ENCODE assay signal across 1 cellular context in the genomic region with DNA sequence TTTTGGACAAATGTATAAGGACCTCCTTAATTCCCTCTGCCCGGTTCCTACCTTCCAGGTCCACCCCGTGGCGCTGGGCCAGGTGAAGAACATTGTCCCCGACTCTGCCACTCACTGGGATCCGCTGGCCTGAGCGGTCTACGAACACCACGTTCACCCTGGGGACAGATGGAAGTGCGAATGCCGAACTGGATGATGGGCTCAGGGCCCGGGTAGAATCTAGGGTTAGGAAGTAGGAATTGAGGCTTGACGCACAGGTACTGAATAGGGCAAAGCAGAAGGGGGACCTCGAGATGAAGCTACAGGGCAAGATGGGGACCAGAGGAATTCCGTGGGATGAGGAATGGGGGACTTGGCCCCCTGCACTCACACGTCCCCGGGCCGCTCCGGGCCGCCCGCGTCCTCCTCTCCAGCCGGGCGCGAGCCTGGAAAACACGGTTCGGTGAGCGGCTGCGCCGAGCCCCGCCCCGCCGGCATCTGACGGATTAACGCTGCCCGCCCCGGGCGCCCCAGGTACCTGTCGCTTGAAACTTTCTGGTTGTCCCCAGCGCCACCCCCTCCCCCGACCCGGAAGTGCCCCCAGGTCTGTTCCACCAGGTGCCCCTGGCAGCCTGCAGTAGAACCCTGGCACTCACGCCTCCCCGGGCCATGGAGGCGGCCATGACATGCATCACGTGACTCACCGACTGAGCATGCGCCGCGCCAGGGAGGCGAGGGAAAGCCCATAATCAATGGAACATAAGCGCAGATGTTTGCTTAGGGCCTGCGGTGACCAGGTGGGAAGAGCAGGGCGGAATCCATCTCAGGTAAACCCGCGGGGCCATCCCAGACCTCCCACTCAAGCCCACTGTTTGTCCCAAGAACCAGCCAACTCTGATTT.
A peak's percentile ranks its signal among the peaks of the same experiment; 100 is the strongest.
TF ChIP-seq lines count a peak whose summit lies in the region.

A gene (minus strand): TSS at position 681 of the 880 bp plus-strand sequence. CDS start 19 bp downstream, at position 662.

TF ChIP-seq in K562, 482 proteins besides CTCF, POLR2A, EP300 and RAD21 (continued from another document and continues in another):
- TF ChIP-seq RNF2 (IDR thresholded peaks at IDR 0.05), result no peak
- peak; percentile 43; the same call in 1 of the 2 replicates for TF ChIP-seq PHF8 (IDR thresholded peaks at IDR 0.05; ENCODE audit: borderline replicate concordance, low read length)
- TF ChIP-seq, protein P1, sequence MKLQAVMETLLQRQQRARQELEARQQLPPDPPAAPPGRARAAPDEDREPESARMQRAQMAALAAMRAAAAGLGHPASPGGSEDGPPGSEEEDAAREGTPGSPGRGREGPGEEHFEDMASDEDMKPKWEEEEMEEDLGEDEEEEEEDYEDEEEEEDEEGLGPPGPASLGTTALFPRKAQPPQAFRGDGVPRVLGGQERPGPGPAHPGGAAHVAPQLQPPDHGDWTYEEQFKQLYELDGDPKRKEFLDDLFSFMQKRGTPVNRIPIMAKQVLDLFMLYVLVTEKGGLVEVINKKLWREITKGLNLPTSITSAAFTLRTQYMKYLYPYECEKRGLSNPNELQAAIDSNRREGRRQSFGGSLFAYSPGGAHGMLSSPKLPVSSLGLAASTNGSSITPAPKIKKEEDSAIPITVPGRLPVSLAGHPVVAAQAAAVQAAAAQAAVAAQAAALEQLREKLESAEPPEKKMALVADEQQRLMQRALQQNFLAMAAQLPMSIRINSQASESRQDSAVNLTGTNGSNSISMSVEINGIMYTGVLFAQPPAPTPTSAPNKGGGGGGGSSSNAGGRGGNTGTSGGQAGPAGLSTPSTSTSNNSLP (IDR thresholded peaks at IDR 0.05; ENCODE audit: borderline replicate concordance, low read depth, low read length), result no peak
- no peak for TF ChIP-seq ZNF24 (IDR thresholded peaks at IDR 0.05)
- peak; percentile 95 to 100 (median 99) for TF ChIP-seq YY1 (IDR thresholded peaks at IDR 0.05; ENCODE audit: borderline replicate concordance in 1 of 3, control insufficient read depth in 1 of 3, extremely low read depth in 1 of 3, insufficient read depth in 3 of 3, insufficient read length in 1 of 3, insufficient replicate concordance in 2 of 3, low read depth in 1 of 3, low read length in 2 of 3)
- TF ChIP-seq ZNF699 (CRISPR knock-in tag; IDR thresholded peaks at IDR 0.05; ENCODE audit: insufficient replicate concordance), result no peak
- TF ChIP-seq CBFA2T2 (conservative IDR thresholded peaks at IDR 0.05), result peak; percentile 92
- TF ChIP-seq, protein P2, sequence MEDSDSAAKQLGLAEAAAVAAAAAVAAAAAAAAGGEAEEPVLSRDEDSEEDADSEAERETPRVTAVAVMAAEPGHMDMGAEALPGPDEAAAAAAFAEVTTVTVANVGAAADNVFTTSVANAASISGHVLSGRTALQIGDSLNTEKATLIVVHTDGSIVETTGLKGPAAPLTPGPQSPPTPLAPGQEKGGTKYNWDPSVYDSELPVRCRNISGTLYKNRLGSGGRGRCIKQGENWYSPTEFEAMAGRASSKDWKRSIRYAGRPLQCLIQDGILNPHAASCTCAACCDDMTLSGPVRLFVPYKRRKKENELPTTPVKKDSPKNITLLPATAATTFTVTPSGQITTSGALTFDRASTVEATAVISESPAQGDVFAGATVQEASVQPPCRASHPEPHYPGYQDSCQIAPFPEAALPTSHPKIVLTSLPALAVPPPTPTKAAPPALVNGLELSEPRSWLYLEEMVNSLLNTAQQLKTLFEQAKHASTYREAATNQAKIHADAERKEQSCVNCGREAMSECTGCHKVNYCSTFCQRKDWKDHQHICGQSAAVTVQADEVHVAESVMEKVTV (CRISPR knock-in tag; IDR thresholded peaks at IDR 0.05), result no peak
- TF ChIP-seq NR2C1 (IDR thresholded peaks at IDR 0.05), result peak; percentile 56
- TF ChIP-seq NR2C1 (tag; IDR thresholded peaks at IDR 0.05), result 0 out of 2 replicates have a peak, but pooled peaks have one; percentile 17
- no peak for TF ChIP-seq ZNF77 (CRISPR knock-in tag; IDR thresholded peaks at IDR 0.05)
- TF ChIP-seq, protein P3, sequence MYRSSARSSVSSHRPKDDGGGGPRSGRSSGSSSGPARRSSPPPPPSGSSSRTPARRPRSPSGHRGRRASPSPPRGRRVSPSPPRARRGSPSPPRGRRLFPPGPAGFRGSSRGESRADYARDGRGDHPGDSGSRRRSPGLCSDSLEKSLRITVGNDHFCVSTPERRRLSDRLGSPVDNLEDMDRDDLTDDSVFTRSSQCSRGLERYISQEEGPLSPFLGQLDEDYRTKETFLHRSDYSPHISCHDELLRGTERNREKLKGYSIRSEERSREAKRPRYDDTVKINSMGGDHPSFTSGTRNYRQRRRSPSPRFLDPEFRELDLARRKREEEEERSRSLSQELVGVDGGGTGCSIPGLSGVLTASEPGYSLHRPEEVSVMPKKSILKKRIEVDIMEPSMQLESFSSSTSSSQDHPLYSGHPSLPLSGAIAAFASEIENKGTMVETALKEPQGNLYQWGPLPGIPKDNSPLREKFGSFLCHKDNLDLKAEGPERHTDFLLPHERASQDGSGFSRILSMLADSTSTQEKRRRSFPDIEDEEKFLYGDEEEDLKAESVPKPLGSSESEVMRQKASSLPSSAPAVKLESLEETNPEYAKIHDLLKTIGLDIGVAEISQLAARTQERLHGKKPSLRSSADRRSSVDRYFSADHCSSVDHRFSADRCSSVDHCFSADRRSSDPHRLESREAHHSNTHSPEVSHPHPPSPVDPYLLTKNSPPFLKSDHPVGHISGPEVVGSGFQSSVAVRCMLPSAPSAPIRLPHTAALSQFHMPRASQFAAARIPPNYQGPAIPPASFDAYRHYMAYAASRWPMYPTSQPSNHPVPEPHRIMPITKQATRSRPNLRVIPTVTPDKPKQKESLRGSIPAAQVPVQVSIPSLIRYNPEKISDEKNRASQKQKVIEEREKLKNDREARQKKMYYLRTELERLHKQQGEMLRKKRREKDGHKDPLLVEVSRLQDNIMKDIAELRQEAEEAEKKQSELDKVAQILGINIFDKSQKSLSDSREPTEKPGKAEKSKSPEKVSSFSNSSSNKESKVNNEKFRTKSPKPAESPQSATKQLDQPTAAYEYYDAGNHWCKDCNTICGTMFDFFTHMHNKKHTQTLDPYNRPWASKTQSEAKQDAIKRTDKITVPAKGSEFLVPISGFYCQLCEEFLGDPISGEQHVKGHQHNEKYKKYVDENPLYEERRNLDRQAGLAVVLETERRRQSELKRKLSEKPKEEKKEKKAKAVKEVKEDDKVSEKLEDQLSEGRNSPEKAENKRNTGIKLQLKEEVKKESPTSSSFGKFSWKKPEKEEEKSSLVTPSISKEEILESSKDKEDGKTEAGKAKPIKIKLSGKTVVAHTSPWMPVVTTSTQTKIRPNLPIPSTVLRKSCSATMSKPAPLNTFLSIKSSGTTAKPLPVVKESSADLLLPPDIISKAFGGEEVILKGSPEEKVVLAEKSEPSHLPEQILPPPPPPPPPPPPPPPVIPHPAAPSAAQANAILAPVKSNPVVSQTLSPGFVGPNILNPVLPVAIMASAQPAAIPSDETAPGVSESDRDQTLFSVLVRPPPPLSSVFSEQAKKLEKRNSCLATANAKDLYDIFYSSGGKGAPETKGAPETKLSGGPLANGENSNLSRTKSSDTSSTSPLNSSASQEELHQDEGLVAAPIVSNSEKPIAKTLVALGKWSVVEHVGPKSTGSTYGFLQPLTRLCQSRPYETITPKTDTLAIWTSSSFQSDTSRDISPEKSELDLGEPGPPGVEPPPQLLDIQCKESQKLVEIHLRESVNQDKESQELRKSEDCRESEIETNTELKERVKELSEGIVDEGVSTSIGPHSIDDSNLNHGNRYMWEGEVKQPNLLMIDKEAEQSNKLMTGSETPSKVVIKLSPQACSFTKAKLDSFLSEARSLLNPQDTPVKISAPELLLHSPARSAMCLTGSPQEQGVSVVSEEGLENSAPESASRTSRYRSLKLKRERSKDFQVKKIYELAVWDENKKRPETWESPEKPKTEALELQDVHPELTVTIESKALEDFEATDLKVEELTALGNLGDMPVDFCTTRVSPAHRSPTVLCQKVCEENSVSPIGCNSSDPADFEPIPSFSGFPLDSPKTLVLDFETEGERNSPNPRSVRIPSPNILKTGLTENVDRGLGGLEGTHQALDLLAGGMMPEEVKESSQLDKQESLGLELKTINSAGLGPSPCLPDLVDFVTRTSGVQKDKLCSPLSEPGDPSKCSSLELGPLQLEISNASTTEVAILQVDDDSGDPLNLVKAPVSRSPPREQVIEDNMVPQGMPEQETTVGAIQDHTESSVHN (IDR thresholded peaks at IDR 0.05; ENCODE audit: borderline replicate concordance in 1 of 2, low read depth in 1 of 2), result no peak
- TF ChIP-seq ZNF324 (CRISPR knock-in tag; IDR thresholded peaks at IDR 0.05), result no peak
- TF ChIP-seq GABPB1 (CRISPR knock-in tag; IDR thresholded peaks at IDR 0.05), result no peak
- TF ChIP-seq SP1 (CRISPR knock-in tag; IDR thresholded peaks at IDR 0.05), result no peak
- peak; percentile 87 for TF ChIP-seq POLR2G (IDR thresholded peaks at IDR 0.05; ENCODE audit: low read depth, low read length)
- peak; percentile 32; the same call in 1 of the 2 replicates for TF ChIP-seq CREM (IDR thresholded peaks at IDR 0.05; ENCODE audit: low read depth)
- TF ChIP-seq HDGF (IDR thresholded peaks at IDR 0.05), result no peak
- no peak for TF ChIP-seq ZNF212 (CRISPR knock-in tag; IDR thresholded peaks at IDR 0.05)
- TF ChIP-seq, protein P4, sequence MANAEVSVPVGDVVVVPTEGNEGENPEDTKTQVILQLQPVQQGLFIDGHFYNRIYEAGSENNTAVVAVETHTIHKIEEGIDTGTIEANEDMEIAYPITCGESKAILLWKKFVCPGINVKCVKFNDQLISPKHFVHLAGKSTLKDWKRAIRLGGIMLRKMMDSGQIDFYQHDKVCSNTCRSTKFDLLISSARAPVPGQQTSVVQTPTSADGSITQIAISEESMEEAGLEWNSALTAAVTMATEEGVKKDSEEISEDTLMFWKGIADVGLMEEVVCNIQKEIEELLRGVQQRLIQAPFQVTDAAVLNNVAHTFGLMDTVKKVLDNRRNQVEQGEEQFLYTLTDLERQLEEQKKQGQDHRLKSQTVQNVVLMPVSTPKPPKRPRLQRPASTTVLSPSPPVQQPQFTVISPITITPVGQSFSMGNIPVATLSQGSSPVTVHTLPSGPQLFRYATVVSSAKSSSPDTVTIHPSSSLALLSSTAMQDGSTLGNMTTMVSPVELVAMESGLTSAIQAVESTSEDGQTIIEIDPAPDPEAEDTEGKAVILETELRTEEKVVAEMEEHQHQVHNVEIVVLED (CRISPR knock-in tag; IDR thresholded peaks at IDR 0.05), result no peak
- no peak for TF ChIP-seq NFXL1 (CRISPR knock-in tag; IDR thresholded peaks at IDR 0.05)
- TF ChIP-seq, protein P5, sequence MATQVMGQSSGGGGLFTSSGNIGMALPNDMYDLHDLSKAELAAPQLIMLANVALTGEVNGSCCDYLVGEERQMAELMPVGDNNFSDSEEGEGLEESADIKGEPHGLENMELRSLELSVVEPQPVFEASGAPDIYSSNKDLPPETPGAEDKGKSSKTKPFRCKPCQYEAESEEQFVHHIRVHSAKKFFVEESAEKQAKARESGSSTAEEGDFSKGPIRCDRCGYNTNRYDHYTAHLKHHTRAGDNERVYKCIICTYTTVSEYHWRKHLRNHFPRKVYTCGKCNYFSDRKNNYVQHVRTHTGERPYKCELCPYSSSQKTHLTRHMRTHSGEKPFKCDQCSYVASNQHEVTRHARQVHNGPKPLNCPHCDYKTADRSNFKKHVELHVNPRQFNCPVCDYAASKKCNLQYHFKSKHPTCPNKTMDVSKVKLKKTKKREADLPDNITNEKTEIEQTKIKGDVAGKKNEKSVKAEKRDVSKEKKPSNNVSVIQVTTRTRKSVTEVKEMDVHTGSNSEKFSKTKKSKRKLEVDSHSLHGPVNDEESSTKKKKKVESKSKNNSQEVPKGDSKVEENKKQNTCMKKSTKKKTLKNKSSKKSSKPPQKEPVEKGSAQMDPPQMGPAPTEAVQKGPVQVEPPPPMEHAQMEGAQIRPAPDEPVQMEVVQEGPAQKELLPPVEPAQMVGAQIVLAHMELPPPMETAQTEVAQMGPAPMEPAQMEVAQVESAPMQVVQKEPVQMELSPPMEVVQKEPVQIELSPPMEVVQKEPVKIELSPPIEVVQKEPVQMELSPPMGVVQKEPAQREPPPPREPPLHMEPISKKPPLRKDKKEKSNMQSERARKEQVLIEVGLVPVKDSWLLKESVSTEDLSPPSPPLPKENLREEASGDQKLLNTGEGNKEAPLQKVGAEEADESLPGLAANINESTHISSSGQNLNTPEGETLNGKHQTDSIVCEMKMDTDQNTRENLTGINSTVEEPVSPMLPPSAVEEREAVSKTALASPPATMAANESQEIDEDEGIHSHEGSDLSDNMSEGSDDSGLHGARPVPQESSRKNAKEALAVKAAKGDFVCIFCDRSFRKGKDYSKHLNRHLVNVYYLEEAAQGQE (CRISPR knock-in tag; IDR thresholded peaks at IDR 0.05; ENCODE audit: low read depth), result no peak
- no peak for TF ChIP-seq GATAD2B (IDR thresholded peaks at IDR 0.05; ENCODE audit: borderline replicate concordance)
- TF ChIP-seq CTBP1 (IDR thresholded peaks at IDR 0.05; ENCODE audit: borderline replicate concordance), result no peak
- TF ChIP-seq MTA2 (IDR thresholded peaks at IDR 0.05; ENCODE audit: low read depth), result no peak
- TF ChIP-seq FOS (IDR thresholded peaks at IDR 0.05; ENCODE audit: extremely low read depth, insufficient read length), result no peak
- TF ChIP-seq, protein P6, sequence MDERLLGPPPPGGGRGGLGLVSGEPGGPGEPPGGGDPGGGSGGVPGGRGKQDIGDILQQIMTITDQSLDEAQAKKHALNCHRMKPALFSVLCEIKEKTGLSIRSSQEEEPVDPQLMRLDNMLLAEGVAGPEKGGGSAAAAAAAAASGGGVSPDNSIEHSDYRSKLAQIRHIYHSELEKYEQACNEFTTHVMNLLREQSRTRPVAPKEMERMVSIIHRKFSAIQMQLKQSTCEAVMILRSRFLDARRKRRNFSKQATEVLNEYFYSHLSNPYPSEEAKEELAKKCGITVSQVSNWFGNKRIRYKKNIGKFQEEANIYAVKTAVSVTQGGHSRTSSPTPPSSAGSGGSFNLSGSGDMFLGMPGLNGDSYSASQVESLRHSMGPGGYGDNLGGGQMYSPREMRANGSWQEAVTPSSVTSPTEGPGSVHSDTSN (CRISPR knock-in tag; IDR thresholded peaks at IDR 0.05; ENCODE audit: low read depth), result no peak
- TF ChIP-seq, protein P6 (tag; conservative IDR thresholded peaks at IDR 0.05; ENCODE audit: low read depth), result no peak
- peak; percentile 34 to 74; a peak in 2 of 4 replicates for TF ChIP-seq FOXK2 (conservative IDR thresholded peaks at IDR 0.05 in 1 of 2, IDR thresholded peaks at IDR 0.05 in 1 of 2; ENCODE audit: low read depth in 2 of 2)
